ENCODE assay signal across 9 cellular contexts in genomic region chr10:14008648-14009072, GRCh38.
A peak's percentile ranks its signal among the peaks of the same experiment; 100 is the strongest.
DNase-seq lines count a peak whose midpoint lies in the region; ATAC-seq and TF ChIP-seq lines count a peak whose summit lies in the region.
"Had no signal": no experiment of that assay in that cellular context is flagged by ENCODE, and none has a peak within 500 bp of the region (broad histone marks: within the 10 kb centered on the region; RNA-seq: fewer than 3 reads in every experiment).

No MANE protein-coding gene starts in this region.

- ATAC-seq in PC-3, result peak; percentile 9

- H3K4me3 ChIP-seq in BLaER1 treated with 17β-estradiol and CSF1 and Interleukin-3, amounts not matched to agents 10 nM and 100 nM, result peak overlapping the region in 3 of 10 experiments; percentile 5 to 43 (median 41); a peak in 3 of 20 replicates
- H3K4me3 ChIP-seq in PC-3 (ENCODE audit: low read length), result peak overlapping the region; percentile 69
- H3K4me3 ChIP-seq in dorsolateral prefrontal cortex, result peak overlapping the region in 55 of 59 donors; percentile 1 to 64 (median 39)
- peak overlapping the region; percentile 77 for H3K4me3 ChIP-seq in osteoblast (ENCODE audit: insufficient read depth, low read length)
- no peak overlapping the region for H3K4me3 ChIP-seq in BE2C (ENCODE audit: low read depth, low read length)

- H2AFZ ChIP-seq in PC-3 (ENCODE audit: low read length), result peak overlapping the region; percentile 88
- peak overlapping the region; percentile 80 for H2AFZ ChIP-seq in osteoblast (ENCODE audit: low read length)

- no peaks in the 10 kb centered on the region for H3K36me3 ChIP-seq in BLaER1 treated with 17β-estradiol and CSF1 and Interleukin-3, amounts not matched to agents 10 nM and 100 nM
- H3K36me3 ChIP-seq in PC-3 (ENCODE audit: low read depth, low read length), result no peaks in the 10 kb centered on the region
- H3K36me3 ChIP-seq in osteoblast (ENCODE audit: insufficient read depth, low read length), result no peaks in the 10 kb centered on the region
- H3K36me3 ChIP-seq in BE2C, result no peaks in the 10 kb centered on the region

- H3K9me3 ChIP-seq in BLaER1 treated with 17β-estradiol and CSF1 and Interleukin-3, amounts not matched to agents 10 nM and 100 nM (replicated peaks in 1 of 11), result no peaks in the 10 kb centered on the region
- no peaks in the 10 kb centered on the region for H3K9me3 ChIP-seq in PC-3 (ENCODE audit: low read length)
- no peaks in the 10 kb centered on the region for H3K9me3 ChIP-seq in osteoblast (ENCODE audit: low read depth, low read length)
- H3K9me3 ChIP-seq in BE2C, result no peaks in the 10 kb centered on the region

- no TSS peak for BruUV-seq in PC-3 (replicated peaks; lab: Mats Ljungman, UMichigan)

- H3K27me3 ChIP-seq in BLaER1 treated with 17β-estradiol and CSF1 and Interleukin-3, amounts not matched to agents 10 nM and 100 nM, result no peaks in the 10 kb centered on the region; a peak in 1 of 22 replicates
- H3K27me3 ChIP-seq in PC-3 (ENCODE audit: low read length) (no peaks in the 10 kb centered on the region), dorsolateral prefrontal cortex (peaks cover 0 to 51% (median 0%) of the 10 kb centered on the region in 45 donors), osteoblast (ENCODE audit: insufficient read depth, low read length) (no peaks in the 10 kb centered on the region), BE2C (peaks cover 14% of the 10 kb centered on the region)

- peak; percentile 5 for DNase-seq in PC-3
- no peak for DNase-seq in dorsolateral prefrontal cortex
- peak; percentile 10 for DNase-seq in osteoblast (ENCODE audit: insufficient read length, low spot score, missing footprints)
- DNase-seq in T1000 (lab: John Stamatoyannopoulos, UW), result no peak
- no peak for DNase-seq in NOMO-1 treated with dmso at 0.1 percent for 144 hours (lab: John Stamatoyannopoulos, UW; ENCODE audit: unreplicated experiment)
- no peak for DNase-seq in GOT3 (lab: John Stamatoyannopoulos, UW)
- no peak for DNase-seq in BE2C
- DNase-seq: NCI-H1436 had no signal

- intact Hi-C loops in PC-3 (cut with micrococcal nuclease) (loop anchor here (1.0 to 5.0 kb wide), 2 partner anchors 66 to 116 kb away; no protein-coding TSS in a partner anchor), dorsolateral prefrontal cortex (cut with DNase I) (no loop called here)

- no peaks in the 10 kb centered on the region for H3K79me2 ChIP-seq in PC-3 (ENCODE audit: low read length)
- peaks cover 19% of the 10 kb centered on the region for H3K79me2 ChIP-seq in osteoblast (ENCODE audit: insufficient read depth, low read length)

- TF ChIP-seq CTCF in PC-3 (conservative IDR thresholded peaks at IDR 0.05; ENCODE audit: low read depth, low read length) (no peak), dorsolateral prefrontal cortex (IDR thresholded peaks at IDR 0.05 in 54 of 56, conservative IDR thresholded peaks at IDR 0.05 in 2 of 56; ENCODE audit: low read depth in 1 of 56, partially characterized antibody in 56 of 56) (no peak), osteoblast (IDR thresholded peaks at IDR 0.05; ENCODE audit: extremely low read depth, low read depth, low read length) (no peak), BE2C (IDR thresholded peaks at IDR 0.05; ENCODE audit: low read depth, low read length) (no peak)

- H3K4me2 ChIP-seq in BLaER1 treated with 17β-estradiol and CSF1 and Interleukin-3, amounts not matched to agents 10 nM and 100 nM, result peak overlapping the region; percentile 69 to 92 (median 77)
- H3K4me2 ChIP-seq in PC-3 (ENCODE audit: low read length) (peak overlapping the region; percentile 96), osteoblast (ENCODE audit: insufficient read depth, low read length) (peak overlapping the region; percentile 96)

- no peaks in the 10 kb centered on the region for H4K20me1 ChIP-seq in BLaER1 treated with 17β-estradiol and CSF1 and Interleukin-3, amounts not matched to agents 10 nM and 100 nM
- H4K20me1 ChIP-seq in PC-3 (ENCODE audit: low read length) (no peaks in the 10 kb centered on the region), osteoblast (ENCODE audit: insufficient read depth, low read length) (no peaks in the 10 kb centered on the region)

- peaks cover 32 to 38% (median 35%) of the 10 kb centered on the region in 10 experiments for H3K4me1 ChIP-seq in BLaER1 treated with 17β-estradiol and CSF1 and Interleukin-3, amounts not matched to agents 10 nM and 100 nM
- H3K4me1 ChIP-seq in PC-3 (ENCODE audit: insufficient read depth, low read length) (peaks cover 11% of the 10 kb centered on the region), osteoblast (ENCODE audit: insufficient read depth, low read length) (peaks cover 33% of the 10 kb centered on the region), BE2C (no peaks in the 10 kb centered on the region)

- no peaks in the 10 kb centered on the region for H3F3A ChIP-seq in PC-3 (ENCODE audit: low read length, unreplicated experiment)

- POLR2A ChIA-PET in PC-3 (lab: Charles Lee; ENCODE audit: unreplicated experiment), result no interaction called here

- peak overlapping the region in 1 of 11 experiments; percentile 44; a peak in 1 of 22 replicates for H3K9ac ChIP-seq in BLaER1 treated with 17β-estradiol and CSF1 and Interleukin-3, amounts not matched to agents 10 nM and 100 nM
- peak overlapping the region; percentile 59 for H3K9ac ChIP-seq in PC-3 (ENCODE audit: low read length)

- CTCF ChIA-PET in PC-3 (lab: Charles Lee), result interaction anchor here (0.5 kb wide), 1 partner anchor 351 kb away, joined by 12 read pairs; no protein-coding TSS in a partner anchor

- no peaks in the 10 kb centered on the region for H3K9me2 ChIP-seq in PC-3 (replicated peaks; ENCODE audit: low read length)

- H3K27ac ChIP-seq in BLaER1 treated with 17β-estradiol and CSF1 and Interleukin-3, amounts not matched to agents 10 nM and 100 nM, result peak overlapping the region in 1 of 11 experiments; percentile 64; a peak in 2 of 22 replicates
- peak overlapping the region; percentile 61 for H3K27ac ChIP-seq in PC-3 (ENCODE audit: low read length)
- peak overlapping the region in 40 of 59 donors; percentile 3 to 79 (median 50) for H3K27ac ChIP-seq in dorsolateral prefrontal cortex
- H3K27ac ChIP-seq in osteoblast (ENCODE audit: low read depth, low read length), result peak overlapping the region; percentile 96

Comparison
In these comparisons a context has a peak if more than half of its experiments do, and no peak if none do; other contexts are left out.
1. DNase-seq: peak in PC-3 (single experiment) and osteoblast (single experiment); none in dorsolateral prefrontal cortex (0 of 10), T1000 (single experiment), NOMO-1 treated with dmso at 0.1 percent for 144 hours (single experiment), GOT3 (single experiment) and BE2C (single experiment).
2. Peak in every context shown above with its lines, with median percentiles within 50 percentile points of each other: H3K4me2 ChIP-seq.